ENCODE assay signal across 8 cellular contexts in genomic region chr10:123582084-123582989, GRCh38.
A peak's percentile ranks its signal among the peaks of the same experiment; 100 is the strongest.
DNase-seq lines count a peak whose midpoint lies in the region; ATAC-seq, FAIRE-seq and TF ChIP-seq lines count a peak whose summit lies in the region.

No MANE protein-coding gene starts in this region.

- H3K4me3 Mint-ChIP-seq in T-helper 2 cell treated with Interferon-gamma antibody and Interleukin-4, amounts not matched to agents 5 μg/mL and 100 μg/mL, for 36 hours = no peak overlapping the region

- TF ChIP-seq POLR2A in GM12878 (IDR thresholded peaks at IDR 0.05; ENCODE audit: low read depth, low read length) = no peak

- H3K27ac Mint-ChIP-seq in T-helper 2 cell treated with Interferon-gamma antibody and Interleukin-4, amounts not matched to agents 5 μg/mL and 100 μg/mL, for 36 hours = no peak overlapping the region

- H3K79me2 ChIP-seq in GM12878 (ENCODE audit: control insufficient read depth, insufficient read depth, low read length) = no peaks in the 10 kb centered on the region

- H3K4me1 ChIP-seq in GM12878 (ENCODE audit: control insufficient read depth, insufficient read depth, low read length) (no peaks in the 10 kb centered on the region), small intestine (ENCODE audit: control insufficient read depth in 2 of 2, insufficient read depth in 1 of 2, low read depth in 1 of 2, low read length in 1 of 2) (no peaks in the 10 kb centered on the region)

- peak; percentile 99 for FAIRE-seq in GM12878 (lab: Jason Lieb, UNC)
- FAIRE-seq in small intestine (lab: Jason Lieb, UNC) = no peak

- H2AFZ ChIP-seq in GM12878 (ENCODE audit: control insufficient read depth, low read depth, low read length) = no peak overlapping the region

- WGBS in GM12878 (ENCODE audit: insufficient coverage, insufficient replicate concordance, low lambda C conversion rate, missing lambda C conversion rate) = 5% methylated on average over 6 of the region's 6 CpGs
- 6 to 23% (median 22%) methylated on average over 6 of the region's 6 CpGs for WGBS in small intestine, 3 donors

- no peaks in the 10 kb centered on the region for H3K9me3 Mint-ChIP-seq in T-helper 2 cell treated with Interferon-gamma antibody and Interleukin-4, amounts not matched to agents 5 μg/mL and 100 μg/mL, for 36 hours

- BruUV-seq in GM12878 (replicated peaks; lab: Mats Ljungman, UMichigan) = no TSS peak

- H3K4me3 ChIP-seq in AG09309 (ENCODE audit: control insufficient read depth, low read depth, low read length) (no peak overlapping the region), GM12878 (no peak overlapping the region), small intestine (ENCODE audit: low read depth in 1 of 2, low read length in 2 of 2) (no peak overlapping the region)

- no peaks in the 10 kb centered on the region for H3K36me3 ChIP-seq in GM12878 (ENCODE audit: control insufficient read depth in 2 of 2, insufficient read depth in 2 of 2, low read length in 1 of 2)
- no peaks in the 10 kb centered on the region for H3K36me3 ChIP-seq in small intestine (ENCODE audit: control insufficient read depth in 2 of 2, insufficient read depth in 2 of 2, low read length in 2 of 2)

- intact Hi-C loops in GM12878 (cut with micrococcal nuclease; ENCODE audit: unreplicated experiment) = loop anchor here (1.0 to 10.0 kb wide), 4 partner anchors 284 to 820 kb away; partner anchors contain the start of gene CPXM2

- no peaks in the 10 kb centered on the region for H3K4me1 Mint-ChIP-seq in T-helper 2 cell treated with Interferon-gamma antibody and Interleukin-4, amounts not matched to agents 5 μg/mL and 100 μg/mL, for 36 hours (ENCODE audit: low read depth)

- in situ Hi-C loops in GM12878 (cut with MboI) = loop anchor here (5.0 to 10.0 kb wide), 2 partner anchors 385 to 802 kb away; no protein-coding TSS in a partner anchor

- SMC1A ChIA-PET in GM12878 (lab: Charles Lee; ENCODE audit: uncharacterized antibody, unreplicated experiment) = interaction anchor here (1.0 to 3.9 kb wide), 10 partner anchors 9 to 684 kb away, joined by 3 to 24 read pairs (median 4); no protein-coding TSS in a partner anchor

- TF ChIP-seq CTCF in AG09309 (IDR thresholded peaks at IDR 0.05; ENCODE audit: control insufficient read depth, insufficient read depth, low read depth, low read length, missing control alignments) (peak; percentile 98), GM12878 (IDR thresholded peaks at IDR 0.05 in 2 of 3, conservative IDR thresholded peaks at IDR 0.05 in 1 of 3; ENCODE audit: control insufficient read depth in 2 of 3, extremely low read depth in 1 of 3, insufficient read depth in 1 of 3, low read depth in 3 of 3, low read length in 3 of 3) (peak; percentile 83 to 95 (median 93))

- H3K9ac ChIP-seq in GM12878 (ENCODE audit: control insufficient read depth, insufficient read depth, low read length) = no peak overlapping the region

- CTCF ChIA-PET in GM12878 (lab: Yijun Ruan, JAX) = interaction anchor here (0.6 to 7.5 kb wide), 21 partner anchors 9 to 821 kb away, joined by 3 to 133 read pairs (median 4); no protein-coding TSS in a partner anchor

- ATAC-seq in GM19035 (IDR thresholded peaks at IDR 0.05; ENCODE audit: unreplicated experiment) (peak; percentile 55), GM12878 (peak; percentile 94), GM21423 (IDR thresholded peaks at IDR 0.05; ENCODE audit: unreplicated experiment) (no peak)

- RAD21 ChIA-PET in GM12878 (lab: Charles Lee; ENCODE audit: unreplicated experiment) = interaction anchor here (0.8 to 3.2 kb wide), 8 partner anchors 146 to 412 kb away, joined by 3 to 30 read pairs (median 3); no protein-coding TSS in a partner anchor

- no peaks in the 10 kb centered on the region for H3K9me3 ChIP-seq in GM12878 (replicated peaks; ENCODE audit: control insufficient read depth, insufficient read depth, low read length)
- H3K9me3 ChIP-seq in small intestine (ENCODE audit: control insufficient read depth, low read depth) = no peaks in the 10 kb centered on the region

- H3K27me3 ChIP-seq in GM12878 (replicated peaks in 1 of 2; ENCODE audit: control insufficient read depth in 2 of 2, insufficient read depth in 2 of 2, low read length in 1 of 2) = peaks cover 3 to 7% of the 10 kb centered on the region in 2 experiments; a peak in 2 of 4 replicates
- peaks cover 0 to 9% of the 10 kb centered on the region in 2 donors for H3K27me3 ChIP-seq in small intestine (ENCODE audit: control insufficient read depth in 2 of 2, insufficient read depth in 2 of 2, low read length in 2 of 2)

- TF ChIP-seq EP300 in GM12878 (IDR thresholded peaks at IDR 0.05; ENCODE audit: borderline replicate concordance in 1 of 2, control insufficient read depth in 1 of 2, low read depth in 2 of 2, low read length in 2 of 2) = no peak

- POLR2A ChIA-PET in GM12878 (lab: Charles Lee) = no interaction called here

- TF ChIP-seq RAD21 in GM12878 (IDR thresholded peaks at IDR 0.05; ENCODE audit: insufficient read depth, low read depth, low read length) = peak; percentile 98

- no peak overlapping the region for H3K4me2 ChIP-seq in GM12878 (ENCODE audit: control insufficient read depth, insufficient read depth)

- DNase-seq in AG09309 (ENCODE audit: low read depth) (peak; percentile 31), NAMALWA (ENCODE audit: low spot score) (peak; percentile 83), GM12878 (ENCODE audit: low read depth, low spot score) (no peak), iPS DF 19.7 (ENCODE audit: low read depth, low spot score) (peak; percentile 59), small intestine (peak; percentile 72)
- DNase-seq in T-helper 2 cell treated with Interferon-gamma antibody and Interleukin-4, amounts not matched to agents 5 μg/mL and 100 μg/mL, for 36 hours (ENCODE audit: low spot score) = peak; percentile 24

- no peaks in the 10 kb centered on the region; the same call in 1 of the 2 replicates for H4K20me1 ChIP-seq in GM12878 (ENCODE audit: control insufficient read depth, insufficient read depth)

- H3K36me3 Mint-ChIP-seq in T-helper 2 cell treated with Interferon-gamma antibody and Interleukin-4, amounts not matched to agents 5 μg/mL and 100 μg/mL, for 36 hours (ENCODE audit: low read depth) = no peaks in the 10 kb centered on the region

- peaks cover 7% of the 10 kb centered on the region for H3K27me3 Mint-ChIP-seq in T-helper 2 cell treated with Interferon-gamma antibody and Interleukin-4, amounts not matched to agents 5 μg/mL and 100 μg/mL, for 36 hours (ENCODE audit: low read depth)

- H3K27ac ChIP-seq in GM12878 (ENCODE audit: control insufficient read depth, insufficient read depth) (no peak overlapping the region), small intestine (ENCODE audit: low read depth in 1 of 2, low read length in 1 of 2) (no peak overlapping the region)

TF ChIP-seq in GM12878, 131 proteins besides CTCF, POLR2A, EP300 and RAD21:
- TF ChIP-seq YY1 (IDR thresholded peaks at IDR 0.05; ENCODE audit: low read depth, low read length) = 0 out of 2 replicates have a peak, but pooled peaks have one; percentile 54
- TF ChIP-seq ETV6 (conservative IDR thresholded peaks at IDR 0.05 in 1 of 2, IDR thresholded peaks at IDR 0.05 in 1 of 2; ENCODE audit: borderline replicate concordance in 1 of 2, low read depth in 1 of 2) = no peak
- peak; percentile 90 for TF ChIP-seq SMC3 (IDR thresholded peaks at IDR 0.05; ENCODE audit: borderline replicate concordance, low read length)
- TF ChIP-seq RUNX3 (IDR thresholded peaks at IDR 0.05; ENCODE audit: low read length) = peak; percentile 70
- no peak for TF ChIP-seq SREBF1 (IDR thresholded peaks at IDR 0.05; ENCODE audit: low read length)
- no peak for TF ChIP-seq ZNF207 (IDR thresholded peaks at IDR 0.05; ENCODE audit: borderline replicate concordance)
TF ChIP-seq in GM12878: peak in this region for 3.
